Comparison of ENCODE assay signal across 22 cellular contexts in genomic region chr11:96152623-96153022, GRCh38.
A peak's percentile ranks its signal among the peaks of the same experiment; 100 is the strongest.
DNase-seq lines count a peak whose midpoint lies in the region; ATAC-seq lines count a peak whose summit lies in the region.
"Had no signal": no experiment of that assay in that cellular context is flagged by ENCODE, and none has a peak within 500 bp of the region (broad histone marks: within the 10 kb centered on the region; RNA-seq: fewer than 3 reads in every experiment).

No MANE protein-coding gene starts in this region.

- peak; percentile 61 for DNase-seq in Ammon's horn (ENCODE audit: low spot score)
- DNase-seq in GM23248: peak; percentile 36
- peak; percentile 61 for DNase-seq in cerebellum (ENCODE audit: low spot score)
- no peak for DNase-seq in naive thymus-derived CD8-positive, alpha-beta T cell
- no peak for DNase-seq in hepatic stellate cell (ENCODE audit: low spot score)
- no peak for DNase-seq in SK-N-DZ (ENCODE audit: low spot score)
- no peak for DNase-seq in NCI-H146 (lab: John Stamatoyannopoulos, UW)
- no peak for DNase-seq in stimulated activated CD4-positive, alpha-beta T cell treated with anti-CD3 and anti-CD28 coated beads, Interleukin-4, amount 100 ng/mL, for 24 hours
- DNase-seq: activated CD4-positive, alpha-beta T cell treated with anti-CD3 and anti-CD28 coated beads, Interleukin-2, amount 10 ng/mL, durations not matched to agents 24 days and 14 days; activated gamma-delta T cell treated with Interleukin-2 at 50 U/mL for 16 hours; aorta; DMS79 treated with DMSO at 0.1 percent for 48 hours; lower lobe of right lung; MM.1S; NCI-H1694; NCI-H774; PC-3; psoas muscle; SHP77; stimulated activated CD4-positive, alpha-beta T cell treated with anti-CD3 and anti-CD28 coated beads, Interleukin-4, amount 100 ng/mL, for 1 hour; T-helper 1 cell had no signal

- H3K9me3 ChIP-seq in GM23248 (ENCODE audit: low read depth): no peaks in the 10 kb centered on the region
- H3K9me3 ChIP-seq: lower lobe of right lung, psoas muscle had no signal

- H3K9me2 ChIP-seq in GM23248 (ENCODE audit: insufficient read depth): no peaks in the 10 kb centered on the region

- peaks cover 94% of the 10 kb centered on the region for H3K4me1 ChIP-seq in GM23248 (ENCODE audit: insufficient read depth)

- peaks cover 25 to 59% (median 54%) of the 10 kb centered on the region in 4 donors for H3K4me1 Mint-ChIP-seq in naive thymus-derived CD8-positive, alpha-beta T cell

- ATAC-seq in naive thymus-derived CD8-positive, alpha-beta T cell: no peak
- ATAC-seq: lower lobe of right lung, PC-3, psoas muscle had no signal

- no peaks in the 10 kb centered on the region for H3K27me3 ChIP-seq in GM23248 (replicated peaks; ENCODE audit: insufficient read depth)

- H2AFZ ChIP-seq in GM23248: no peak overlapping the region

- peak overlapping the region; percentile 8 for H3K4me2 ChIP-seq in GM23248 (ENCODE audit: unreplicated experiment)

- peaks cover 0 to 25% (median 15%) of the 10 kb centered on the region in 3 donors for H3K36me3 Mint-ChIP-seq in naive thymus-derived CD8-positive, alpha-beta T cell

- peaks cover 68% of the 10 kb centered on the region for H3K79me2 ChIP-seq in GM23248 (ENCODE audit: insufficient read depth)

- in situ Hi-C loops in GM23248 (cut with MboI): no loop called here

- H3K9me3 Mint-ChIP-seq in naive thymus-derived CD8-positive, alpha-beta T cell: no peaks in the 10 kb centered on the region
- H3K9me3 Mint-ChIP-seq: activated CD4-positive, alpha-beta T cell treated with anti-CD3 and anti-CD28 coated beads, Interleukin-2, amount 10 ng/mL, durations not matched to agents 24 days and 14 days had no signal

- peak overlapping the region in 1 of 10 donors; percentile 16 for H3K4me3 Mint-ChIP-seq in naive thymus-derived CD8-positive, alpha-beta T cell
- H3K4me3 Mint-ChIP-seq: activated CD4-positive, alpha-beta T cell treated with anti-CD3 and anti-CD28 coated beads, Interleukin-2, amount 10 ng/mL, durations not matched to agents 24 days and 14 days had no signal

- peaks cover 85% of the 10 kb centered on the region for H3F3A ChIP-seq in GM23248 (ENCODE audit: insufficient read depth)

- H3K27ac Mint-ChIP-seq in naive thymus-derived CD8-positive, alpha-beta T cell: peak overlapping the region in 7 of 10 donors; percentile 7 to 91 (median 68)
- H3K27ac Mint-ChIP-seq: activated CD4-positive, alpha-beta T cell treated with anti-CD3 and anti-CD28 coated beads, Interleukin-2, amount 10 ng/mL, durations not matched to agents 24 days and 14 days had no signal

- H3K9ac ChIP-seq in GM23248: peak overlapping the region; percentile 17; the same call in 1 of the 2 replicates

- H3K27ac ChIP-seq in GM23248: peak overlapping the region; percentile 100
- H3K27ac ChIP-seq: lower lobe of right lung, psoas muscle had no signal

- H3K4me3 ChIP-seq in GM23248: no peak overlapping the region
- H3K4me3 ChIP-seq: lower lobe of right lung, psoas muscle, skin epidermis had no signal

- POLR2A ChIA-PET in naive thymus-derived CD8-positive, alpha-beta T cell (lab: Charles Lee): no interaction called here

- no peaks in the 10 kb centered on the region for H3K36me3 ChIP-seq in GM23248 (ENCODE audit: low read depth)
- H3K36me3 ChIP-seq: lower lobe of right lung had no signal

- H4K20me1 ChIP-seq in GM23248 (ENCODE audit: insufficient read depth): no peaks in the 10 kb centered on the region

- H3K27me3 Mint-ChIP-seq in naive thymus-derived CD8-positive, alpha-beta T cell: no peaks in the 10 kb centered on the region
- H3K27me3 Mint-ChIP-seq: activated CD4-positive, alpha-beta T cell treated with anti-CD3 and anti-CD28 coated beads, Interleukin-2, amount 10 ng/mL, durations not matched to agents 24 days and 14 days had no signal

- 84 to 100% methylated on average over 1 of the region's 1 CpG for WGBS in GM23248 (ENCODE audit: low coverage in 1 of 2, low lambda C conversion rate in 2 of 2, missing lambda C conversion rate in 2 of 2), 2 experiments

Comparison
In these comparisons a context has a peak if more than half of its experiments do, and no peak if none do; other contexts are left out.
1. DNase-seq: peak in Ammon's horn (single experiment), GM23248 (single experiment) and cerebellum (single experiment); none in naive thymus-derived CD8-positive, alpha-beta T cell (0 of 10), hepatic stellate cell (single experiment), SK-N-DZ (single experiment), NCI-H146 (single experiment) and stimulated activated CD4-positive, alpha-beta T cell treated with anti-CD3 and anti-CD28 coated beads, Interleukin-4, amount 100 ng/mL, for 24 hours (single experiment).